2 cellular contexts compared by ENCODE assay signal in genomic region chr17:43745541-43745940, GRCh38.
TF ChIP-seq lines count a peak whose summit lies in the region.

No MANE protein-coding gene starts in this region.

TF ChIP-seq in liver, 16 proteins besides CTCF, POLR2A, EP300 and RAD21:
- TF ChIP-seq NR2F2 (IDR thresholded peaks at IDR 0.05): peak; percentile 12
- TF ChIP-seq RXRA (IDR thresholded peaks at IDR 0.05): no peak
- TF ChIP-seq FOXA2 (IDR thresholded peaks at IDR 0.05): no peak
- no peak for TF ChIP-seq SP1 (IDR thresholded peaks at IDR 0.05)
- TF ChIP-seq HNF4A (conservative IDR thresholded peaks at IDR 0.05): no peak
- no peak for TF ChIP-seq JUND (IDR thresholded peaks at IDR 0.05)
- TF ChIP-seq YY1 (IDR thresholded peaks at IDR 0.05): no peak

TF ChIP-seq in HepG2, 621 proteins besides CTCF, POLR2A, EP300 and RAD21:
- TF ChIP-seq NPAS2 (CRISPR knock-in tag; IDR thresholded peaks at IDR 0.05; ENCODE audit: borderline replicate concordance): no peak
- TF ChIP-seq ZNF691 (CRISPR knock-in tag; IDR thresholded peaks at IDR 0.05; ENCODE audit: borderline replicate concordance, low read depth): no peak
- no peak for TF ChIP-seq SP140L (CRISPR knock-in tag; IDR thresholded peaks at IDR 0.05; ENCODE audit: borderline replicate concordance)
- TF ChIP-seq HDAC6 (IDR thresholded peaks at IDR 0.05; ENCODE audit: low read depth, low read length): no peak
- no peak for TF ChIP-seq ZZZ3 (CRISPR knock-in tag; IDR thresholded peaks at IDR 0.05; ENCODE audit: borderline replicate concordance)
- no peak for TF ChIP-seq ZNF510 (CRISPR knock-in tag; IDR thresholded peaks at IDR 0.05; ENCODE audit: low read depth)
- TF ChIP-seq ZNF468 (CRISPR knock-in tag; IDR thresholded peaks at IDR 0.05): no peak
- TF ChIP-seq NONO (IDR thresholded peaks at IDR 0.05): no peak
- no peak for TF ChIP-seq NONO (CRISPR knock-in tag; conservative IDR thresholded peaks at IDR 0.05)
- TF ChIP-seq ZNF281 (CRISPR knock-in tag; IDR thresholded peaks at IDR 0.05; ENCODE audit: borderline replicate concordance): no peak
- no peak for TF ChIP-seq ZNF724P (CRISPR knock-in tag; IDR thresholded peaks at IDR 0.05; ENCODE audit: borderline replicate concordance)
- TF ChIP-seq NFE2L1 (CRISPR knock-in tag; IDR thresholded peaks at IDR 0.05; ENCODE audit: borderline replicate concordance): no peak
